In genomic region chr3:13420817-13421755, GRCh38 we compare ENCODE assay signal across 9 cellular contexts. TPM values are rescaled to one million over a fixed set of nuclear protein-coding genes. Genes with fewer than 3 reads are reported as not detected.
DNase-seq lines count a peak whose midpoint lies in the region; ATAC-seq, FAIRE-seq and TF ChIP-seq lines count a peak whose summit lies in the region.
"Had no signal": no experiment of that assay in that cellular context is flagged by ENCODE, and none has a peak within 500 bp of the region (broad histone marks: within the 10 kb centered on the region; RNA-seq: fewer than 3 reads in every experiment).

No MANE protein-coding gene starts in this region.

- no peak for FAIRE-seq in astrocyte (lab: Jason Lieb, UNC)
- FAIRE-seq: keratinocyte had no signal

- peak overlapping the region; percentile 99 to 100 (median 99) for H3K27ac Mint-ChIP-seq in CD4-positive, CD25-positive, alpha-beta regulatory T cell
- H3K27ac Mint-ChIP-seq in astrocyte (ENCODE audit: unreplicated experiment) (no peak overlapping the region), nephron progenitor cell (no peak overlapping the region)

- ATAC-seq in CD4-positive, CD25-positive, alpha-beta regulatory T cell (ENCODE audit: low read depth in 2 of 2) = peak; percentile 69 to 73
- ATAC-seq in HG02588 (IDR thresholded peaks at IDR 0.05; ENCODE audit: unreplicated experiment) (peak; percentile 35), GM18498 (IDR thresholded peaks at IDR 0.05; ENCODE audit: unreplicated experiment) (no peak)

- H3K4me3 ChIP-seq in CD4-positive, CD25-positive, alpha-beta regulatory T cell (ENCODE audit: low read depth, low read length) = peak overlapping the region; percentile 69
- H3K4me3 ChIP-seq in astrocyte (ENCODE audit: insufficient read depth, low read depth, low read length) (no peak overlapping the region), testis (peak overlapping the region; percentile 51 to 56)

- 60 to 65% methylated on average over 27 of the region's 27 CpGs for WGBS in testis, 2 donors

- peaks cover 4% of the 10 kb centered on the region for H3K27me3 Mint-ChIP-seq in CD4-positive, CD25-positive, alpha-beta regulatory T cell
- H3K27me3 Mint-ChIP-seq in astrocyte (ENCODE audit: low read depth, unreplicated experiment) = peaks cover 16% of the 10 kb centered on the region
- H3K27me3 Mint-ChIP-seq in nephron progenitor cell (ENCODE audit: low read depth, poor library complexity) = peaks cover 60% of the 10 kb centered on the region

- peak overlapping the region; percentile 97 for H3K27ac ChIP-seq in CD4-positive, CD25-positive, alpha-beta regulatory T cell (ENCODE audit: insufficient read depth, low read length, poor library complexity, severe bottlenecking)
- no peak overlapping the region for H3K27ac ChIP-seq in astrocyte (ENCODE audit: low read depth, low read length)
- H3K27ac ChIP-seq in testis = no peak overlapping the region

- peaks cover 18 to 77% (median 49%) of the 10 kb centered on the region in 4 donors for H3K4me1 Mint-ChIP-seq in CD4-positive, CD25-positive, alpha-beta regulatory T cell
- H3K4me1 Mint-ChIP-seq in astrocyte (ENCODE audit: low read depth, unreplicated experiment) (no peaks in the 10 kb centered on the region), nephron progenitor cell (peaks cover 16% of the 10 kb centered on the region)

- peaks cover 71% of the 10 kb centered on the region for H3K4me1 ChIP-seq in CD4-positive, CD25-positive, alpha-beta regulatory T cell (ENCODE audit: control insufficient read depth, insufficient read depth, low read length, poor library complexity, severe bottlenecking)
- H3K4me1 ChIP-seq in astrocyte (ENCODE audit: insufficient read depth, low read length) (peaks cover 3% of the 10 kb centered on the region), testis (peaks cover 3% of the 10 kb centered on the region)

- DNase-seq in CD4-positive, CD25-positive, alpha-beta regulatory T cell = peak; percentile 76 to 89 (median 86)
- DNase-seq in T-helper 22 cell (ENCODE audit: low read depth) (peak; percentile 87), astrocyte (ENCODE audit: low read depth) (no peak), nephron progenitor cell (no peak), testis (peak; percentile 24), hepatic stellate cell (ENCODE audit: low spot score) (no peak)

- H3K4me3 Mint-ChIP-seq in CD4-positive, CD25-positive, alpha-beta regulatory T cell = peak overlapping the region; percentile 86 to 98 (median 95)
- peak overlapping the region; percentile 42 for H3K4me3 Mint-ChIP-seq in astrocyte (ENCODE audit: unreplicated experiment)
- H3K4me3 Mint-ChIP-seq in nephron progenitor cell = peak overlapping the region; percentile 79

- H3K27me3 ChIP-seq in CD4-positive, CD25-positive, alpha-beta regulatory T cell (ENCODE audit: control insufficient read depth, insufficient read depth, low read length) = no peaks in the 10 kb centered on the region
- H3K27me3 ChIP-seq in astrocyte (ENCODE audit: insufficient read depth, low read length) (peaks cover 15% of the 10 kb centered on the region), testis (no peaks in the 10 kb centered on the region)

- no peak overlapping the region for H2AFZ ChIP-seq in astrocyte (ENCODE audit: low read depth, low read length)

- no peak for TF ChIP-seq POLR2A in testis (IDR thresholded peaks at IDR 0.05)

- H3K36me3 Mint-ChIP-seq in CD4-positive, CD25-positive, alpha-beta regulatory T cell = peaks cover 3% of the 10 kb centered on the region
- no peaks in the 10 kb centered on the region for H3K36me3 Mint-ChIP-seq in astrocyte (ENCODE audit: low read depth, unreplicated experiment)
- H3K36me3 Mint-ChIP-seq in nephron progenitor cell (ENCODE audit: low read depth) = no peaks in the 10 kb centered on the region

- intact Hi-C loops in testis (cut with DNase I; ENCODE audit: low total_unique reads) = no loop called here

- H3K79me2 ChIP-seq in astrocyte (ENCODE audit: insufficient read depth, low read length) = no peaks in the 10 kb centered on the region

- TF ChIP-seq CTCF in astrocyte (IDR thresholded peaks at IDR 0.05; ENCODE audit: insufficient read depth, low read depth, low read length) = no peak
- TF ChIP-seq CTCF in nephron progenitor cell (IDR thresholded peaks at IDR 0.05) = no peak
- no peak for TF ChIP-seq CTCF in testis (IDR thresholded peaks at IDR 0.05)

- H3K9me3 ChIP-seq in CD4-positive, CD25-positive, alpha-beta regulatory T cell (ENCODE audit: control insufficient read depth in 2 of 2, low read length in 2 of 2) = no peaks in the 10 kb centered on the region
- H3K9me3 ChIP-seq in astrocyte (ENCODE audit: insufficient read depth, low read depth, low read length) (no peaks in the 10 kb centered on the region), testis (no peaks in the 10 kb centered on the region)

- H3K4me2 ChIP-seq in astrocyte (ENCODE audit: low read length) = no peak overlapping the region

- H3K9me3 Mint-ChIP-seq in CD4-positive, CD25-positive, alpha-beta regulatory T cell = no peaks in the 10 kb centered on the region
- H3K9me3 Mint-ChIP-seq in astrocyte (ENCODE audit: unreplicated experiment) = peaks cover 2% of the 10 kb centered on the region
- H3K9me3 Mint-ChIP-seq in nephron progenitor cell = no peaks in the 10 kb centered on the region

- H3K9ac ChIP-seq in astrocyte (ENCODE audit: low read length) = no peak overlapping the region

- no peaks in the 10 kb centered on the region for H4K20me1 ChIP-seq in astrocyte (ENCODE audit: insufficient read depth, low read length)

- no peaks in the 10 kb centered on the region for H3K36me3 ChIP-seq in CD4-positive, CD25-positive, alpha-beta regulatory T cell (ENCODE audit: control insufficient read depth, insufficient read depth, low read length)
- H3K36me3 ChIP-seq in astrocyte (ENCODE audit: insufficient read depth, low read length) (no peaks in the 10 kb centered on the region), testis (ENCODE audit: low read depth, missing control alignments) (no peaks in the 10 kb centered on the region)

RNA-seq across cellular contexts. Expression of gene NUP210, which starts 1.0 kb away (rescaled TPM):
- 125 TPM for total RNA-seq in CD4-positive, CD25-positive, alpha-beta regulatory T cell
- polyA plus RNA-seq in CD4-positive, CD25-positive, alpha-beta regulatory T cell = 10 to 100 TPM; 42.4 to 46.9 (median 45.3) TPM
- total RNA-seq in astrocyte (0.36 and 1.2 TPM in 2 replicates), testis (10 to 100 TPM; 37.4 to 44.0 TPM)
- polyA plus RNA-seq in testis (ENCODE audit: insufficient read depth, low read depth, low replicate concordance) = 26.2 TPM

RNA-seq across cellular contexts. Expression of gene HDAC11, which starts 59.0 kb away (rescaled TPM):
- total RNA-seq in CD4-positive, CD25-positive, alpha-beta regulatory T cell = 3.8 TPM
- polyA plus RNA-seq in CD4-positive, CD25-positive, alpha-beta regulatory T cell = 1 to 10 TPM; 2.1 to 8.8 (median 3.0) TPM
- total RNA-seq in astrocyte (8.6 and 9.5 TPM in 2 replicates), testis (10 to 100 TPM; 33.1 to 81.9 TPM)
- polyA plus RNA-seq in testis (ENCODE audit: insufficient read depth, low read depth, low replicate concordance) = 97.7 TPM

Comparison
In these comparisons a context has a peak if more than half of its experiments do, and no peak if none do; other contexts are left out.
1. DNase-seq: peak in CD4-positive, CD25-positive, alpha-beta regulatory T cell (3 of 3), T-helper 22 cell (single experiment) and testis (single experiment); none in astrocyte (single experiment), nephron progenitor cell (single experiment) and hepatic stellate cell (single experiment).
2. H3K27ac Mint-ChIP-seq: peak in CD4-positive, CD25-positive, alpha-beta regulatory T cell (3 of 3); none in astrocyte (single experiment) and nephron progenitor cell (single experiment).
3. H3K4me3 Mint-ChIP-seq: peak in every context shown above with its lines; median percentile 95 in CD4-positive, CD25-positive, alpha-beta regulatory T cell; 79 in nephron progenitor cell; 42 in astrocyte.
4. RNA of gene NUP210, which starts 1.0 kb away (total RNA-seq): 125 TPM in CD4-positive, CD25-positive, alpha-beta regulatory T cell (single experiment) and 37.4 to 44.0 TPM in testis; 0.36 to 1.2 TPM in astrocyte; every median in the first group is over 10 times any median in the second.